15 cellular contexts compared by ENCODE assay signal in the genomic region with DNA sequence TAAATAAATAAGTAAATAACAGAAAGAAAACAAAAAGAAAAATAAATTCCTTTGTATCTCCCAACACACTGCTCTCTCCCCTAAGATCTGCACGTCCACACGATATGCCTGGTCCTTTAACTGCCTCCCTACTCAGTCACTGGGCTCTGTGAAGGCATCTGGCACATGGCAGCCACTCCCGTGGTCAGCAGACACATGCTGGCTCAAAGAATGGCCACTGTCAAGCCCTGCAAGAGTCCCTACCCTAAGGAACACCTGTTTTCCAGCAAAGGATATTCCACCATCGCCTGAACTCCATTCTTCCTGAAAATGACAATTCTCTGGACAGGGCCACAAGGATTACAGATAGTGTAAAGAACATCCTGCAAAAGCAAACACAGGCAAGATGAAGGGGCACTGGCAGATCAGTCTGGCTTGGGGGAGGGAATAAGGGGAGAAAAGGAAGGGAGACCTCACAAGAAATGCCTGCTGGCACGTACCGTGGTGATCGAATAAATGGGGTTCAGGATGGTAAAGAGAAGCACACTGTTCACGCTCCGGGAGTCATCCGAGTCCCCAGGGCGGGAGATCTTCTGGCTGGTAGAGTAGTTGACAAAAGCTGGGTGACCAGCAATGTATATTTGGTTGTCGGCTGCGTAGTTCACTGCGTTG. TPM values are rescaled to one million over a fixed set of nuclear protein-coding genes. Genes with fewer than 3 reads are reported as not detected.
DNase-seq lines count a peak whose midpoint lies in the region; ATAC-seq, FAIRE-seq and TF ChIP-seq lines count a peak whose summit lies in the region.
"Had no signal": no experiment of that assay in that cellular context is flagged by ENCODE, and none has a peak within 500 bp of the region (broad histone marks: within the 10 kb centered on the region; RNA-seq: fewer than 3 reads in every experiment).

No MANE protein-coding gene starts in this region.

- no peak overlapping the region for H4K12ac ChIP-seq in trophoblast cell (ENCODE audit: low read depth, low read length)

- no peak overlapping the region for H2BK15ac ChIP-seq in IMR-90 (ENCODE audit: low read depth, low read length)

- no peak overlapping the region for H3K56ac ChIP-seq in IMR-90 (ENCODE audit: extremely low read depth, insufficient read depth, low read length)

- H3K4me1 ChIP-seq in IMR-90 (ENCODE audit: control insufficient read depth, insufficient read depth, low read length) (peaks cover 4% of the 10 kb centered on the region), GM12878 (ENCODE audit: control insufficient read depth, insufficient read depth, low read length) (peaks cover 26% of the 10 kb centered on the region), trophoblast cell (ENCODE audit: control insufficient read depth in 1 of 2, insufficient read depth in 2 of 2, low read length in 2 of 2) (peaks cover 10 to 11% of the 10 kb centered on the region in 2 experiments)

- no peaks in the 10 kb centered on the region for H3K27me3 Mint-ChIP-seq in T-helper 1 cell treated with Interleukin-12 subunit alpha and Interleukin-12 subunit beta and Interleukin-4 antibody, amounts not matched to agents 30 μg/mL and 1 μg/mL, for 36 hours (ENCODE audit: low read depth)

- H2BK20ac ChIP-seq in IMR-90 (ENCODE audit: low read depth, low read length) = no peak overlapping the region

- H2AK5ac ChIP-seq in IMR-90 (ENCODE audit: low read depth, low read length) = no peak overlapping the region
- no peak overlapping the region for H2AK5ac ChIP-seq in trophoblast cell (ENCODE audit: low read length)

- H3K14ac ChIP-seq in IMR-90 (replicated peaks; ENCODE audit: low read depth, low read length) = no peak overlapping the region
- no peak overlapping the region for H3K14ac ChIP-seq in trophoblast cell (ENCODE audit: low read length)

- H2BK120ac ChIP-seq in IMR-90 (ENCODE audit: low read depth, low read length) (no peak overlapping the region), trophoblast cell (ENCODE audit: insufficient read depth, low read length, poor library complexity) (no peak overlapping the region)

- RAD21 ChIA-PET in GM12878 (lab: Charles Lee; ENCODE audit: unreplicated experiment) = interaction anchor here (0.8 to 1.2 kb wide), 3 partner anchors 14 to 42 kb away, joined by 3 to 4 read pairs (median 4); a partner anchor contains a TSS

- H3K23ac ChIP-seq in IMR-90 (ENCODE audit: low read depth, low read length) = no peak overlapping the region; the same call in 1 of the 2 replicates
- no peak overlapping the region for H3K23ac ChIP-seq in trophoblast cell (ENCODE audit: low read length)

- no peak for ATAC-seq in IMR-90 (ENCODE audit: low read depth)
- no peak for ATAC-seq in GM12878
- ATAC-seq in HG02588 (IDR thresholded peaks at IDR 0.05; ENCODE audit: unreplicated experiment) = no peak
- ATAC-seq: heart left ventricle, left lobe of liver had no signal

- H3K4me1 Mint-ChIP-seq in T-helper 1 cell treated with Interleukin-12 subunit alpha and Interleukin-12 subunit beta and Interleukin-4 antibody, amounts not matched to agents 30 μg/mL and 1 μg/mL, for 36 hours (ENCODE audit: low read depth) = peaks cover 64% of the 10 kb centered on the region

- H3K18ac ChIP-seq in IMR-90 (ENCODE audit: low read depth, low read length) (no peak overlapping the region), trophoblast cell (ENCODE audit: low read length) (no peak overlapping the region)

- no peak overlapping the region for H2AK9ac ChIP-seq in IMR-90 (replicated peaks; ENCODE audit: low read depth, low read length, poor library complexity)

- H3K36me3 ChIP-seq in IMR-90 (ENCODE audit: control insufficient read depth, insufficient read depth, low read length) (peaks cover 65% of the 10 kb centered on the region), GM12878 (ENCODE audit: control insufficient read depth in 2 of 2, insufficient read depth in 2 of 2, low read length in 1 of 2) (peaks cover 35 to 60% of the 10 kb centered on the region in 2 experiments), trophoblast cell (ENCODE audit: control insufficient read depth in 1 of 2, insufficient read depth in 2 of 2, low read length in 2 of 2) (peaks cover 72 to 73% of the 10 kb centered on the region in 2 experiments)

- H3K27me3 ChIP-seq in IMR-90 (ENCODE audit: control insufficient read depth, insufficient read depth, low read length) (no peaks in the 10 kb centered on the region), GM12878 (replicated peaks in 1 of 2; ENCODE audit: control insufficient read depth in 2 of 2, insufficient read depth in 2 of 2, low read length in 1 of 2) (no peaks in the 10 kb centered on the region), trophoblast cell (ENCODE audit: insufficient read depth, low read length) (no peaks in the 10 kb centered on the region)
- H3K27me3 ChIP-seq: heart left ventricle, tibial artery had no signal

- peaks cover 61% of the 10 kb centered on the region for H3K79me2 ChIP-seq in GM12878 (ENCODE audit: control insufficient read depth, insufficient read depth, low read length)
- H3K79me2 ChIP-seq in trophoblast cell (ENCODE audit: control insufficient read depth, insufficient read depth, low read length, poor library complexity) = peaks cover 19% of the 10 kb centered on the region

- intact Hi-C loops in IMR-90 (cut with micrococcal nuclease) = no loop called here
- intact Hi-C loops in GM12878 (cut with micrococcal nuclease; ENCODE audit: unreplicated experiment) = no loop called here

- POLR2A ChIA-PET in IMR-90 (lab: Charles Lee; ENCODE audit: unreplicated experiment) (no interaction called here), GM12878 (lab: Charles Lee) (interaction anchor here (3.8 kb wide), 1 partner anchor 12 kb away, joined by 43 read pairs; a partner anchor contains a TSS)

- H3K9me3 Mint-ChIP-seq in T-helper 1 cell treated with Interleukin-12 subunit alpha and Interleukin-12 subunit beta and Interleukin-4 antibody, amounts not matched to agents 30 μg/mL and 1 μg/mL, for 36 hours = no peaks in the 10 kb centered on the region

- H3K9ac ChIP-seq in IMR-90 (ENCODE audit: low read depth, low read length) (no peak overlapping the region), GM12878 (ENCODE audit: control insufficient read depth, insufficient read depth, low read length) (no peak overlapping the region), trophoblast cell (ENCODE audit: low read length) (no peak overlapping the region)

- H3K9me3 ChIP-seq in IMR-90 (ENCODE audit: control insufficient read depth, insufficient read depth, low read length) (no peaks in the 10 kb centered on the region), GM12878 (replicated peaks; ENCODE audit: control insufficient read depth, insufficient read depth, low read length) (no peaks in the 10 kb centered on the region), trophoblast cell (ENCODE audit: insufficient read depth, low read depth, low read length) (no peaks in the 10 kb centered on the region)
- H3K9me3 ChIP-seq: heart left ventricle, tibial artery had no signal

- FAIRE-seq in GM12878 (lab: Jason Lieb, UNC) = no peak

- peak overlapping the region; percentile 20 for H3K27ac Mint-ChIP-seq in T-helper 1 cell treated with Interleukin-12 subunit alpha and Interleukin-12 subunit beta and Interleukin-4 antibody, amounts not matched to agents 30 μg/mL and 1 μg/mL, for 36 hours

- DNase-seq in T-helper 1 cell = no peak
- DNase-seq in IMR-90 = no peak
- DNase-seq in GM12878 (ENCODE audit: low read depth, low spot score) = no peak
- no peak for DNase-seq in trophoblast cell
- DNase-seq in KG1 (lab: John Stamatoyannopoulos, UW) = no peak
- DNase-seq in NCI-H345 (lab: John Stamatoyannopoulos, UW) = no peak
- DNase-seq: activated CD4-positive, CD25-positive, alpha-beta regulatory T cell; activated effector memory CD4-positive, alpha-beta T cell treated with Interleukin-2 at 50 U/mL for 16 hours; tibial artery had no signal

- H3K79me1 ChIP-seq in IMR-90 (ENCODE audit: low read depth in 1 of 2, low read length in 2 of 2) (peaks cover 40 to 79% of the 10 kb centered on the region in 2 experiments), trophoblast cell (ENCODE audit: low read length) (peaks cover 9% of the 10 kb centered on the region)

- H3K4ac ChIP-seq in IMR-90 (ENCODE audit: low read depth, low read length) (no peak overlapping the region), trophoblast cell (ENCODE audit: low read depth, low read length) (peak overlapping the region; percentile 53)

- H2BK12ac ChIP-seq in trophoblast cell (ENCODE audit: low read length) = no peak overlapping the region

- WGBS in IMR-90 (ENCODE audit: extremely low coverage in 2 of 2, insufficient read length in 1 of 2), 2 experiments = 100% methylated on average over 5 of the region's 14 CpGs; no CpG with 5 or more reads in 1 of the 2 experiments
- WGBS in GM12878 (ENCODE audit: insufficient coverage, insufficient replicate concordance, low lambda C conversion rate, missing lambda C conversion rate) = 94% methylated on average over 14 of the region's 14 CpGs
- no CpG with 5 or more reads among the region's 14 CpGs for WGBS in trophoblast cell (ENCODE audit: extremely low coverage, insufficient coverage, insufficient read length)

- H2BK5ac ChIP-seq in IMR-90 (ENCODE audit: low read depth, low read length, poor library complexity, severe bottlenecking) = no peak overlapping the region
- no peak overlapping the region for H2BK5ac ChIP-seq in trophoblast cell (ENCODE audit: low read depth, low read length, poor library complexity)

- peak; percentile 17; the same call in 1 of the 2 replicates for TF ChIP-seq POLR2A in IMR-90 (IDR thresholded peaks at IDR 0.05; ENCODE audit: low read depth, low read length)
- TF ChIP-seq POLR2A in GM12878 (IDR thresholded peaks at IDR 0.05; ENCODE audit: low read depth, low read length) = peak; percentile 28; the same call in 1 of the 2 replicates

- no peak for TF ChIP-seq EP300 in GM12878 (IDR thresholded peaks at IDR 0.05; ENCODE audit: borderline replicate concordance in 1 of 2, control insufficient read depth in 1 of 2, low read depth in 2 of 2, low read length in 2 of 2)

- no peak overlapping the region for H4K8ac ChIP-seq in IMR-90 (ENCODE audit: low read depth in 2 of 2, low read length in 2 of 2)
- H4K8ac ChIP-seq in trophoblast cell (ENCODE audit: low read depth, low read length) = no peak overlapping the region

- peaks cover 86% of the 10 kb centered on the region for H4K20me1 ChIP-seq in IMR-90 (ENCODE audit: insufficient read depth, low read length)
- peaks cover 12% of the 10 kb centered on the region for H4K20me1 ChIP-seq in GM12878 (ENCODE audit: control insufficient read depth, insufficient read depth)

- H3K9me1 ChIP-seq in IMR-90 (ENCODE audit: insufficient read depth, low read length) = peaks cover 15% of the 10 kb centered on the region

- H3K27ac ChIP-seq in IMR-90 (ENCODE audit: insufficient read depth, low read length) = no peak overlapping the region
- no peak overlapping the region for H3K27ac ChIP-seq in GM12878 (ENCODE audit: control insufficient read depth, insufficient read depth)
- no peak overlapping the region for H3K27ac ChIP-seq in trophoblast cell (ENCODE audit: low read depth, low read length)
- H3K27ac ChIP-seq: heart left ventricle, tibial artery had no signal

- H3K4me3 Mint-ChIP-seq in T-helper 1 cell treated with Interleukin-12 subunit alpha and Interleukin-12 subunit beta and Interleukin-4 antibody, amounts not matched to agents 30 μg/mL and 1 μg/mL, for 36 hours = peak overlapping the region; percentile 58

- H3K36me3 Mint-ChIP-seq in T-helper 1 cell treated with Interleukin-12 subunit alpha and Interleukin-12 subunit beta and Interleukin-4 antibody, amounts not matched to agents 30 μg/mL and 1 μg/mL, for 36 hours (ENCODE audit: low read depth) = peaks cover 65% of the 10 kb centered on the region

- in situ Hi-C loops in IMR-90 (cut with MboI; ENCODE audit: low sequenced_read_pairs) (no loop called here), GM12878 (cut with MboI) (no loop called here)

- no peak overlapping the region for H3K4me3 ChIP-seq in IMR-90 (ENCODE audit: insufficient read depth, low read depth, low read length)
- no peak overlapping the region for H3K4me3 ChIP-seq in GM12878
- H3K4me3 ChIP-seq in trophoblast cell (ENCODE audit: low read depth, low read length) = no peak overlapping the region
- H3K4me3 ChIP-seq: heart left ventricle, smooth muscle cell, tibial artery had no signal

- CTCF ChIA-PET in IMR-90 (lab: Yijun Ruan, JAX) (no interaction called here), GM12878 (lab: Yijun Ruan, JAX) (interaction anchor here (0.9 to 4.1 kb wide), 3 partner anchors 15 to 42 kb away, joined by 3 to 20 read pairs (median 3); no protein-coding TSS in a partner anchor)

- dilution Hi-C loops in IMR-90 (cut with HindIII; ENCODE audit: low sequenced_read_pairs, unreplicated experiment) = no loop called here

- no peak overlapping the region for H4K5ac ChIP-seq in IMR-90 (ENCODE audit: low read depth, low read length)

- H4K91ac ChIP-seq in IMR-90 (ENCODE audit: insufficient read depth, low read depth, low read length) (no peak overlapping the region), trophoblast cell (ENCODE audit: low read depth, low read length) (no peak overlapping the region)

- H2AFZ ChIP-seq in IMR-90 (replicated peaks; ENCODE audit: low read length, poor library complexity) (no peak overlapping the region), GM12878 (ENCODE audit: control insufficient read depth, low read depth, low read length) (no peak overlapping the region), trophoblast cell (ENCODE audit: insufficient read depth, low read length, poor library complexity) (no peak overlapping the region)

- SMC1A ChIA-PET in GM12878 (lab: Charles Lee; ENCODE audit: uncharacterized antibody, unreplicated experiment) = interaction anchor here (1.0 kb wide), 2 partner anchors 24 to 85 kb away, joined by 3 read pairs; a partner anchor contains a TSS

- H3K4me2 ChIP-seq in IMR-90 (ENCODE audit: low read depth, low read length) (no peak overlapping the region), GM12878 (ENCODE audit: control insufficient read depth, insufficient read depth) (peak overlapping the region; percentile 41), trophoblast cell (ENCODE audit: low read length) (no peak overlapping the region)
- H3K4me2 ChIP-seq: smooth muscle cell had no signal

- TF ChIP-seq CTCF in IMR-90 (conservative IDR thresholded peaks at IDR 0.05; ENCODE audit: low read depth, low read length) (no peak), GM12878 (IDR thresholded peaks at IDR 0.05 in 2 of 3, conservative IDR thresholded peaks at IDR 0.05 in 1 of 3; ENCODE audit: control insufficient read depth in 2 of 3, extremely low read depth in 1 of 3, insufficient read depth in 1 of 3, low read depth in 3 of 3, low read length in 3 of 3) (no peak)

- BruUV-seq in IMR-90 (replicated peaks; lab: Mats Ljungman, UMichigan) (no TSS peak), GM12878 (replicated peaks; lab: Mats Ljungman, UMichigan) (no TSS peak)

- no peak for TF ChIP-seq RAD21 in IMR-90 (IDR thresholded peaks at IDR 0.05; ENCODE audit: low read length)
- no peak for TF ChIP-seq RAD21 in GM12878 (IDR thresholded peaks at IDR 0.05; ENCODE audit: insufficient read depth, low read depth, low read length)

RNA-seq across cellular contexts. Expression of a gene that starts 4.3 kb away (rescaled TPM):
- total RNA-seq in IMR-90 (2012; rRNA removed) (316 and 429 TPM in 2 replicates), GM12878 (2014; rRNA removed) (319 and 322 TPM in 2 replicates), GM12878 (2014; rRNA removed; fragmentation: Illumina TruSeq; extraction: Trizol) (240 and 248 TPM in 2 replicates), GM12878 (2021) (512 and 523 TPM in 2 replicates)
- polyA plus RNA-seq in IMR-90 (2012; rRNA removed) (277 and 280 TPM in 2 replicates), GM12878 (2011; rRNA removed) (278 and 395 TPM in 2 replicates), GM12878 (2014; fragmentation: Illumina TruSeq; extraction: Trizol) (416 and 440 TPM in 2 replicates), GM12878 (2014; fragmentation: Nextera tagmentation; extraction: Ambion mirVana) (10 to 100 TPM; 32.5 to 92.5 TPM), GM12878 (2014; rRNA removed) (241 and 268 TPM in 2 replicates), GM12878 (2016; fragmentation: Nextera tagmentation; extraction: Ambion mirVana) (100 to 1,000 TPM; 294 to 346 TPM)
- 159 and 260 TPM in 2 replicates for polyA plus RNA-seq in IMR-90 (2012; cell fraction: cytosol; rRNA removed)
- 202 and 318 TPM in 2 replicates for polyA plus RNA-seq in IMR-90 (2012; cell fraction: nucleus; rRNA removed; ENCODE audit: low replicate concordance)
- 172 and 179 TPM in 2 replicates for total RNA-seq in GM12878 (2013; cell fraction: nucleolus; rRNA removed)
- 220 TPM for polyA plus RNA-seq in GM12878 (2011; ENCODE audit: low read depth)
- polyA plus RNA-seq in GM12878 (2011; cell fraction: cytosol; rRNA removed) = 272 and 344 TPM in 2 replicates
- polyA plus RNA-seq in GM12878 (2011; cell fraction: nucleus; rRNA removed) = 447 and 512 TPM in 2 replicates
- polyA plus RNA-seq in GM12878 (2012) = 258 and 326 TPM in 2 replicates
- 348 and 368 TPM in 2 replicates for polyA minus RNA-seq in GM12878 (2011; rRNA and poly(A)+ RNA removed)
- 150 and 190 TPM in 2 replicates for polyA minus RNA-seq in GM12878 (2011; cell fraction: cytosol; rRNA and poly(A)+ RNA removed)
- polyA minus RNA-seq in GM12878 (2011; cell fraction: nucleus; rRNA and poly(A)+ RNA removed) = 92.8 and 152 TPM in 2 replicates
- 227 and 231 TPM in 2 replicates for polyA plus RNA-seq in trophoblast cell (2013)

RNA-seq across cellular contexts. Expression of a gene that starts 13.9 kb away (rescaled TPM):
- total RNA-seq in IMR-90 (2012; rRNA removed) = 15.0 and 15.6 TPM in 2 replicates
- 62.1 and 62.3 TPM in 2 replicates for polyA plus RNA-seq in IMR-90 (2012; rRNA removed)
- polyA plus RNA-seq in IMR-90 (2012; cell fraction: cytosol; rRNA removed) = 91.1 and 125 TPM in 2 replicates
- 56.4 and 61.3 TPM in 2 replicates for polyA plus RNA-seq in IMR-90 (2012; cell fraction: nucleus; rRNA removed; ENCODE audit: low replicate concordance)
- 22.0 and 23.9 TPM in 2 replicates for total RNA-seq in GM12878 (2013; cell fraction: nucleolus; rRNA removed)
- total RNA-seq in GM12878 (2014; rRNA removed) = 92.4 and 121 TPM in 2 replicates
- total RNA-seq in GM12878 (2014; rRNA removed; fragmentation: Illumina TruSeq; extraction: Trizol) = 135 and 138 TPM in 2 replicates
- total RNA-seq in GM12878 (2021) = 164 and 165 TPM in 2 replicates
- polyA plus RNA-seq in GM12878 (2011; ENCODE audit: low read depth) = 287 TPM
- 114 and 139 TPM in 2 replicates for polyA plus RNA-seq in GM12878 (2011; rRNA removed)
- polyA plus RNA-seq in GM12878 (2011; cell fraction: cytosol; rRNA removed) = 188 and 226 TPM in 2 replicates
- polyA plus RNA-seq in GM12878 (2011; cell fraction: nucleus; rRNA removed) = 151 and 189 TPM in 2 replicates
- 228 and 402 TPM in 2 replicates for polyA plus RNA-seq in GM12878 (2012)
- polyA plus RNA-seq in GM12878 (2014; fragmentation: Illumina TruSeq; extraction: Trizol) = 147 and 214 TPM in 2 replicates
- 100 to 1,000 TPM; 104 to 109 TPM for polyA plus RNA-seq in GM12878 (2014; fragmentation: Nextera tagmentation; extraction: Ambion mirVana)
- polyA plus RNA-seq in GM12878 (2014; rRNA removed) = 284 and 385 TPM in 2 replicates
- polyA plus RNA-seq in GM12878 (2016; fragmentation: Nextera tagmentation; extraction: Ambion mirVana) = 100 to 1,000 TPM; 248 to 270 TPM
- polyA minus RNA-seq in GM12878 (2011; rRNA and poly(A)+ RNA removed) = 79.9 and 129 TPM in 2 replicates
- polyA minus RNA-seq in GM12878 (2011; cell fraction: cytosol; rRNA and poly(A)+ RNA removed) = 35.9 and 40.2 TPM in 2 replicates
- polyA minus RNA-seq in GM12878 (2011; cell fraction: nucleus; rRNA and poly(A)+ RNA removed) = 34.5 and 48.4 TPM in 2 replicates
- polyA plus RNA-seq in trophoblast cell (2013) = 186 and 200 TPM in 2 replicates

RNA-seq across cellular contexts. Expression of a gene that starts 32.6 kb away (rescaled TPM):
- total RNA-seq in IMR-90 (2012; rRNA removed) (0.72 and 0.83 TPM in 2 replicates), GM12878 (2014; rRNA removed) (50.8 and 55.1 TPM in 2 replicates), GM12878 (2014; rRNA removed; fragmentation: Illumina TruSeq; extraction: Trizol) (35.6 and 37.8 TPM in 2 replicates), GM12878 (2021) (51.3 and 54.9 TPM in 2 replicates)
- polyA plus RNA-seq in IMR-90 (2012; rRNA removed) (1.2 and 1.9 TPM in 2 replicates), GM12878 (2011; rRNA removed) (44.4 and 64.2 TPM in 2 replicates), GM12878 (2014; fragmentation: Illumina TruSeq; extraction: Trizol) (29.7 and 36.4 TPM in 2 replicates), GM12878 (2014; fragmentation: Nextera tagmentation; extraction: Ambion mirVana) (10 to 100 TPM; 14.5 to 16.3 TPM), GM12878 (2014; rRNA removed) (54.8 and 62.4 TPM in 2 replicates), GM12878 (2016; fragmentation: Nextera tagmentation; extraction: Ambion mirVana) (10 to 100 TPM; 46.3 to 48.9 TPM)
- 1.00 and 1.0 TPM in 2 replicates for polyA plus RNA-seq in IMR-90 (2012; cell fraction: cytosol; rRNA removed)
- polyA plus RNA-seq in IMR-90 (2012; cell fraction: nucleus; rRNA removed; ENCODE audit: low replicate concordance) = 1.5 and 1.7 TPM in 2 replicates
- 42.0 and 48.1 TPM in 2 replicates for total RNA-seq in GM12878 (2013; cell fraction: nucleolus; rRNA removed)
- 13.3 TPM for polyA plus RNA-seq in GM12878 (2011; ENCODE audit: low read depth)
- polyA plus RNA-seq in GM12878 (2011; cell fraction: cytosol; rRNA removed) = 67.4 and 81.2 TPM in 2 replicates
- 88.4 and 106 TPM in 2 replicates for polyA plus RNA-seq in GM12878 (2011; cell fraction: nucleus; rRNA removed)
- 33.6 and 41.0 TPM in 2 replicates for polyA plus RNA-seq in GM12878 (2012)
- 30.0 and 57.5 TPM in 2 replicates for polyA minus RNA-seq in GM12878 (2011; rRNA and poly(A)+ RNA removed)
- 15.6 and 23.4 TPM in 2 replicates for polyA minus RNA-seq in GM12878 (2011; cell fraction: cytosol; rRNA and poly(A)+ RNA removed)
- polyA minus RNA-seq in GM12878 (2011; cell fraction: nucleus; rRNA and poly(A)+ RNA removed) = 32.0 and 54.9 TPM in 2 replicates
- 0.99 and 1.1 TPM in 2 replicates for polyA plus RNA-seq in trophoblast cell (2013)

RNA-seq across cellular contexts. Expression of a gene that starts 32.8 kb away (rescaled TPM):
- not detected in 2 replicates for total RNA-seq in IMR-90 (2012; rRNA removed)
- 0.10 and 0.29 TPM in 2 replicates for polyA plus RNA-seq in IMR-90 (2012; rRNA removed)
- polyA plus RNA-seq in IMR-90 (2012; cell fraction: cytosol; rRNA removed) = not detected in 2 replicates
- polyA plus RNA-seq in IMR-90 (2012; cell fraction: nucleus; rRNA removed; ENCODE audit: low replicate concordance) = 1.2 and 1.3 TPM in 2 replicates
- 0.71 and 0.75 TPM in 2 replicates for total RNA-seq in GM12878 (2013; cell fraction: nucleolus; rRNA removed)
- total RNA-seq in GM12878 (2014; rRNA removed) = 0.44 TPM in 1 of 2 replicates, not detected in the other
- total RNA-seq in GM12878 (2014; rRNA removed; fragmentation: Illumina TruSeq; extraction: Trizol) = not detected in 2 replicates
- total RNA-seq in GM12878 (2021) = 2.1 and 2.7 TPM in 2 replicates
- polyA plus RNA-seq in GM12878 (2011; ENCODE audit: low read depth) = not detected
- 0.27 and 0.35 TPM in 2 replicates for polyA plus RNA-seq in GM12878 (2011; rRNA removed)
- 0.09 and 0.25 TPM in 2 replicates for polyA plus RNA-seq in GM12878 (2011; cell fraction: cytosol; rRNA removed)
- polyA plus RNA-seq in GM12878 (2011; cell fraction: nucleus; rRNA removed) = 1.4 and 1.9 TPM in 2 replicates
- 0.17 and 0.46 TPM in 2 replicates for polyA plus RNA-seq in GM12878 (2012)
- polyA plus RNA-seq in GM12878 (2014; fragmentation: Illumina TruSeq; extraction: Trizol) = 0.24 TPM in 1 of 2 replicates, not detected in the other
- under 1 TPM in 1 of 2 experiments, not detected in 1; 0.15 TPM for polyA plus RNA-seq in GM12878 (2014; fragmentation: Nextera tagmentation; extraction: Ambion mirVana)
- polyA plus RNA-seq in GM12878 (2014; rRNA removed) = 0.06 and 0.13 TPM in 2 replicates
- polyA plus RNA-seq in GM12878 (2016; fragmentation: Nextera tagmentation; extraction: Ambion mirVana) = under 1 TPM in 1 of 2 experiments, not detected in 1; 0.28 TPM
- polyA minus RNA-seq in GM12878 (2011; rRNA and poly(A)+ RNA removed) = 0.72 and 1.3 TPM in 2 replicates
- polyA minus RNA-seq in GM12878 (2011; cell fraction: cytosol; rRNA and poly(A)+ RNA removed) = not detected in 2 replicates
- polyA minus RNA-seq in GM12878 (2011; cell fraction: nucleus; rRNA and poly(A)+ RNA removed) = 0.24 and 0.29 TPM in 2 replicates
- 0.10 and 0.19 TPM in 2 replicates for polyA plus RNA-seq in trophoblast cell (2013)
- total RNA-seq: A172, smooth muscle cell had no signal

RNA-seq across cellular contexts. Expression of a gene that starts 53.9 kb away (rescaled TPM):
- 37.5 and 43.0 TPM in 2 replicates for total RNA-seq in IMR-90 (2012; rRNA removed)
- 50.0 and 53.8 TPM in 2 replicates for polyA plus RNA-seq in IMR-90 (2012; rRNA removed)
- 40.9 and 52.4 TPM in 2 replicates for polyA plus RNA-seq in IMR-90 (2012; cell fraction: cytosol; rRNA removed)
- polyA plus RNA-seq in IMR-90 (2012; cell fraction: nucleus; rRNA removed; ENCODE audit: low replicate concordance) = 123 and 126 TPM in 2 replicates
- 29.3 and 37.0 TPM in 2 replicates for total RNA-seq in GM12878 (2013; cell fraction: nucleolus; rRNA removed)
- 27.6 and 29.5 TPM in 2 replicates for total RNA-seq in GM12878 (2014; rRNA removed)
- total RNA-seq in GM12878 (2014; rRNA removed; fragmentation: Illumina TruSeq; extraction: Trizol) = 14.6 and 15.9 TPM in 2 replicates
- 22.4 and 22.9 TPM in 2 replicates for total RNA-seq in GM12878 (2021)
- polyA plus RNA-seq in GM12878 (2011; ENCODE audit: low read depth) = 12.6 TPM
- polyA plus RNA-seq in GM12878 (2011; rRNA removed) = 16.5 and 38.7 TPM in 2 replicates
- 38.0 and 39.8 TPM in 2 replicates for polyA plus RNA-seq in GM12878 (2011; cell fraction: cytosol; rRNA removed)
- 63.6 and 64.7 TPM in 2 replicates for polyA plus RNA-seq in GM12878 (2011; cell fraction: nucleus; rRNA removed)
- polyA plus RNA-seq in GM12878 (2012) = 24.6 and 26.6 TPM in 2 replicates
- 16.3 and 25.4 TPM in 2 replicates for polyA plus RNA-seq in GM12878 (2014; fragmentation: Illumina TruSeq; extraction: Trizol)
- polyA plus RNA-seq in GM12878 (2014; fragmentation: Nextera tagmentation; extraction: Ambion mirVana) = 1 to 10 TPM; 1.4 to 5.1 TPM
- 21.4 and 25.5 TPM in 2 replicates for polyA plus RNA-seq in GM12878 (2014; rRNA removed)
- polyA plus RNA-seq in GM12878 (2016; fragmentation: Nextera tagmentation; extraction: Ambion mirVana) = 10 to 100 TPM; 25.6 to 27.5 TPM
- polyA minus RNA-seq in GM12878 (2011; rRNA and poly(A)+ RNA removed) = 19.3 and 27.0 TPM in 2 replicates
- polyA minus RNA-seq in GM12878 (2011; cell fraction: cytosol; rRNA and poly(A)+ RNA removed) = 7.1 and 10.3 TPM in 2 replicates
- polyA minus RNA-seq in GM12878 (2011; cell fraction: nucleus; rRNA and poly(A)+ RNA removed) = 14.6 and 19.6 TPM in 2 replicates
- 25.5 and 26.1 TPM in 2 replicates for polyA plus RNA-seq in trophoblast cell (2013)

Comparison
In these comparisons a context has a peak if more than half of its experiments do, and no peak if none do; other contexts are left out.
1. RNA of a gene that starts 32.6 kb away (total RNA-seq): 35.6 to 55.1 TPM in GM12878; 0.72 to 0.83 TPM in IMR-90; every median in the first group is over 10 times any median in the second.